Comparison of ENCODE assay signal across 16 cellular contexts in the genomic region with DNA sequence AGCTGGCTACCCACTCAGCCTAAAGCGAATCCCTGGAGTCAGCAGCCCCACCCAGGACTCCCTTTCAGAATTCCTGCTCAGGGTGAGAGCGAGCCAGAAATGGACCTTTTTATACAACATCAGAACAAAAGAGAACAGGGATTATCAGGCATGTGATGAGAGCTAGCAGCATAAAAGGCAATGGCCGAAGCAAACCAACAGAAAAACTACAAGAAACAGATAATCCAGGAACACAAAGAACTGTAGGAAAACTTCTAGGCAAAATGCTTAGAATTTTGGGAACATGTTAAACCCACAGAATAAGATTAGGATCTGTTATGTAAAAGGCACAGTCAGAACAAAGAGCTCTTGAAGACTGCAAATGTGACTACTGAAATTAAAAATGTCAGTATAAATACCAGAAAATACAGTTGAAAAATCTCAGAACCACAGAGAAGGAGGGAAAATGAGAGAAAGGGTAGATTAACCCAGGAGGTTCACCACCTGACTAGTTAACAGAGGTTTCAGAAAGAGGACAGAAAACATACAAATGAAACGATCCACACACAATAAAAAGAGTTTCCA.
"Had no signal": no experiment of that assay in that cellular context is flagged by ENCODE, and none has a peak within 500 bp of the region (broad histone marks: within the 10 kb centered on the region; RNA-seq: fewer than 3 reads in every experiment).

No MANE protein-coding gene starts in this region.

- H3K27me3 ChIP-seq: left lung, upper lobe of right lung had no signal

- H3K4me3 ChIP-seq: cardiac muscle cell, heart left ventricle, left lung, SK-N-MC, suprapubic skin, upper lobe of right lung had no signal

- H3K4me3 Mint-ChIP-seq: activated CD8-positive, alpha-beta T cell treated with anti-CD3 and anti-CD28 coated beads for 36 hours; memory B cell had no signal

- H3K9ac ChIP-seq: parathyroid adenoma had no signal

- ATAC-seq: activated CD8-positive, alpha-beta T cell treated with anti-CD3 and anti-CD28 coated beads for 36 hours; activated naive CD4-positive, alpha-beta T cell treated with anti-CD3 and anti-CD28 coated beads, Interleukin-2, amount 50 U/mL, for 72 hours; heart left ventricle; left lung; upper lobe of right lung had no signal

- H3K36me3 Mint-ChIP-seq: activated naive CD4-positive, alpha-beta T cell treated with anti-CD3 and anti-CD28 coated beads, Interleukin-2, amount 50 U/mL, for 72 hours; memory B cell had no signal

- H3K36me3 ChIP-seq: cardiac muscle cell, heart left ventricle, left lung, suprapubic skin, upper lobe of right lung had no signal

- H3K27ac ChIP-seq: cardiac muscle cell, left lung, parathyroid adenoma, SK-N-MC, suprapubic skin, upper lobe of right lung had no signal

- H3K79me2 ChIP-seq: parathyroid adenoma had no signal

- DNase-seq: activated CD4-positive, alpha-beta T cell treated with anti-CD3 and anti-CD28 coated beads for 1 hour; activated CD8-positive, alpha-beta memory T cell treated with anti-CD3 and anti-CD28 coated beads, Interleukin-2, amount 50 U/mL, for 48 hours; activated CD8-positive, alpha-beta T cell treated with anti-CD3 and anti-CD28 coated beads for 36 hours; anterior cingulate cortex; effector CD4-positive, alpha-beta T cell; heart left ventricle; left lung; stimulated activated CD4-positive, alpha-beta T cell treated with anti-CD3 and anti-CD28 coated beads, Interleukin-2, amount 100 ng/mL, for 48 hours; stimulated activated naive CD4-positive, alpha-beta T cell treated with Interleukin-2 at 50 U/mL for 16 hours; upper lobe of right lung had no signal

- H3K9me3 ChIP-seq: heart left ventricle, left lung, suprapubic skin, upper lobe of right lung had no signal

- H3K9me3 Mint-ChIP-seq: activated CD8-positive, alpha-beta T cell treated with anti-CD3 and anti-CD28 coated beads for 36 hours; activated naive CD4-positive, alpha-beta T cell treated with anti-CD3 and anti-CD28 coated beads, Interleukin-2, amount 50 U/mL, for 72 hours; memory B cell had no signal

- H3K27ac Mint-ChIP-seq: activated CD8-positive, alpha-beta T cell treated with anti-CD3 and anti-CD28 coated beads for 36 hours; memory B cell had no signal

- H2AFZ ChIP-seq: parathyroid adenoma had no signal

- H3K27me3 Mint-ChIP-seq: activated CD8-positive, alpha-beta T cell treated with anti-CD3 and anti-CD28 coated beads for 36 hours had no signal
